ENCODE assay signal across 11 cellular contexts in the genomic region with DNA sequence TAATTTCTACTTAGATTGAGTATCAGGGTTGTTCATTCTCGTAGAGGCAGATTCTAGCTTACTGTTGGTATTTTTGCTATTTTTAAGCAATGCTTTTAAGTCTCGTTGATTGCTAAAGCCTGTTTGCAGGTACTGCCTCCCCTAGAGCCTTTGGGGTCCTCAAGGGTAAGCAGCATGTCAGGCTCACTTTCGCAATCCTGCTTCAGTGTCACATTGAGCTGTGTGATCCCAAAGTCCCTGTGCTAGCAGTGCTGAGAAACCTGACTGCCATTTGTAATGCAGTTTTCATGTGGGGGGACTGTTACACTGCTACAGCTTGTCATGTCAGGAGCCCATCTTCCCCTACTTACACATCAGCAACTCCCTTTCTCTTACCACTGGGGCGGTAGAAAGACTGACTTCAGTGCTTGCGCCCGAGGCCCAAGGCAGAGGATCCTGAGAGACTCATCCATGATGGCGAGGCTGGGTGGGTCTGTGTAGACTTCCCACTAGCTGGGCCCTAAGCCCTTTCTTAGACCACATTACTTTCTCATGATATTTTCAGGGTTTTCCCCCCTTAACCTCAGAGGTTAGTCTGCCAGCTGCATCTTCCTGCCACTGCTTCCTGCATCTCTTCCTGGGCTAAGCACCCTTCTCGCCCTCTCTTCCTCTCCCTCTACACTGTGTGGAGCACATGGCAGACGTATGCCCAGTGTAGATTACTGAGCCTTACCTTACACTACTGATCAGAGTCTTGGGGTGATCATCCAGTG. TPM values are rescaled to one million over a fixed set of nuclear protein-coding genes. Genes with fewer than 3 reads are reported as not detected.
DNase-seq lines count a peak whose midpoint lies in the region; ATAC-seq and TF ChIP-seq lines count a peak whose summit lies in the region.
"Had no signal": no experiment of that assay in that cellular context is flagged by ENCODE, and none has a peak within 500 bp of the region (broad histone marks: within the 10 kb centered on the region; RNA-seq: fewer than 3 reads in every experiment).

No MANE protein-coding gene starts in this region.

- no peaks in the 10 kb centered on the region for H3K27me3 ChIP-seq in lower lobe of right lung (ENCODE audit: low read depth)
- H3K27me3 ChIP-seq: hepatocyte had no signal

- H3K4me1 Mint-ChIP-seq in T-cell: peaks cover 41 to 53% (median 45%) of the 10 kb centered on the region in 3 donors

- CTCF ChIA-PET in T-cell (lab: Charles Lee): interaction anchor here (2.0 to 2.4 kb wide), 2 partner anchors 13 kb away, joined by 9 to 15 read pairs; no protein-coding TSS in a partner anchor

- intact Hi-C loops in lower lobe of right lung (cut with DNase I): no loop called here

- no peak overlapping the region for H3K27ac ChIP-seq in lower lobe of right lung
- H3K27ac ChIP-seq: hepatocyte had no signal

- no peaks in the 10 kb centered on the region for H3K9me3 ChIP-seq in lower lobe of right lung

- peaks cover 31% of the 10 kb centered on the region for H3K36me3 ChIP-seq in lower lobe of right lung

- no peak overlapping the region for H3K27ac Mint-ChIP-seq in T-cell

- DNase-seq in activated T-cell treated with anti-CD3 and anti-CD28 coated beads for 24 hours (ENCODE audit: low read depth) (peak; percentile 6), activated T-cell treated with anti-CD3 and anti-CD28 coated beads for 4 hours (no peak), T-cell (peak in 27 of 34 experiments; percentile 4 to 39 (median 13)), GDM1 (lab: John Stamatoyannopoulos, UW) (no peak), lower lobe of right lung (no peak), putamen (ENCODE audit: low spot score) (no peak)
- DNase-seq in stimulated activated CD8-positive, alpha-beta memory T cell treated with anti-CD3 and anti-CD28 coated beads, Interleukin-4, amount 100 ng/mL, for 24 hours (ENCODE audit: low read depth): peak; percentile 11

- POLR2A ChIA-PET in T-cell (lab: Charles Lee): interaction anchor here in 1 of 2 donors (0.6 kb wide), 1 partner anchor 55 kb away, joined by 3 read pairs; no protein-coding TSS in a partner anchor

- no peaks in the 10 kb centered on the region for H3K27me3 Mint-ChIP-seq in T-cell

- H3K4me3 ChIP-seq in lower lobe of right lung: no peak overlapping the region
- H3K4me3 ChIP-seq: hepatocyte had no signal

- no peak for TF ChIP-seq CTCF in lower lobe of right lung (IDR thresholded peaks at IDR 0.05)

- peak; percentile 52 for ATAC-seq in HG02870 (IDR thresholded peaks at IDR 0.05; ENCODE audit: unreplicated experiment)
- peak; percentile 59 to 88 (median 79) for ATAC-seq in T-cell (replicated peaks in 1 of 4)
- no peak for ATAC-seq in lower lobe of right lung
- ATAC-seq: HCT116, Panc1 had no signal

- H3K9me3 Mint-ChIP-seq in T-cell: no peaks in the 10 kb centered on the region

- H3K36me3 Mint-ChIP-seq in T-cell: peaks cover 31% of the 10 kb centered on the region

- H3K4me1 ChIP-seq in lower lobe of right lung: peaks cover 52% of the 10 kb centered on the region

- H3K4me3 Mint-ChIP-seq in T-cell: peak overlapping the region in 1 of 3 donors; percentile 67

RNA-seq across cellular contexts. Expression of a gene that starts 40.8 kb away (rescaled TPM):
- total RNA-seq in T-cell: 1 to 10 TPM in 2 of 5 donors, under 1 TPM in 3; 0.49 to 1.5 (median 0.82) TPM
- 61.1 TPM for total RNA-seq in lower lobe of right lung

RNA-seq across cellular contexts. Expression of a gene that starts 49.1 kb away (rescaled TPM):
- total RNA-seq in T-cell: 10 to 100 TPM; 36.4 to 61.9 (median 51.0) TPM
- total RNA-seq in lower lobe of right lung: 582 TPM

Comparison
In these comparisons a context has a peak if more than half of its experiments do, and no peak if none do; other contexts are left out.
1. DNase-seq: peak in activated T-cell treated with anti-CD3 and anti-CD28 coated beads for 24 hours (single experiment), T-cell (27 of 34) and stimulated activated CD8-positive, alpha-beta memory T cell treated with anti-CD3 and anti-CD28 coated beads, Interleukin-4, amount 100 ng/mL, for 24 hours (single experiment); none in activated T-cell treated with anti-CD3 and anti-CD28 coated beads for 4 hours (single experiment), GDM1 (single experiment), lower lobe of right lung (single experiment) and putamen (single experiment).
2. ATAC-seq: peak in HG02870 (single experiment) and T-cell (4 of 4); none in lower lobe of right lung (0 of 2).
3. RNA of a gene that starts 40.8 kb away (total RNA-seq): 61.1 TPM in lower lobe of right lung (single experiment); 0.49 to 1.5 TPM in T-cell; every median in the first group is over 10 times any median in the second.